ENCODE assay signal across 21 cellular contexts in the genomic region with DNA sequence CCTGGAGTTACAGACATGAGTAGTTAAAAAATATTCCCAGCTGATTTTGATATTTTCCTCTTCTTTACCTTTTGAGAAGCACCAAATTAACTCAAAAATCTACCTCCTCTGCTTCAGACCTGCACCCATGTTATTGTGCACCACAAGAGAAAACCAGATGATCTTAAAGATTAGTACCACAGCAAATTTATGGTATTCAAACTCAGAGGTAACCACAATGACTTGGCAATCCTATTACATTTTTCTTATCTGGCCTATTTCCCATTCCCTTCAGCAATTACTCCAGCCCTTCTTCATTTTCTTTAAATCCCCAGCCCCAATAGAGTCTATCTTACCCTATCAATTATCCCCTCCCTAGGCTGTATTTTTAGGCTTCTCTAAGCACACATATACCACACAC.
A peak's percentile ranks its signal among the peaks of the same experiment; 100 is the strongest.
DNase-seq lines count a peak whose midpoint lies in the region; ATAC-seq and TF ChIP-seq lines count a peak whose summit lies in the region.
"Had no signal": no experiment of that assay in that cellular context is flagged by ENCODE, and none has a peak within 500 bp of the region (broad histone marks: within the 10 kb centered on the region; RNA-seq: fewer than 3 reads in every experiment).

No MANE protein-coding gene starts in this region.

- H4K20me1 ChIP-seq in osteoblast (ENCODE audit: insufficient read depth, low read length), result no peaks in the 10 kb centered on the region

- H2AFZ ChIP-seq in osteoblast (ENCODE audit: low read length), result no peak overlapping the region
- H2AFZ ChIP-seq: PC-9 had no signal

- no peaks in the 10 kb centered on the region for H3K27me3 Mint-ChIP-seq in activated CD8-positive, alpha-beta memory T cell treated with anti-CD3 and anti-CD28 coated beads, Interleukin-2, amount 10 ng/mL, durations not matched to agents 7 days and 5 days
- H3K27me3 Mint-ChIP-seq: activated naive CD8-positive, alpha-beta T cell treated with anti-CD3 and anti-CD28 coated beads for 36 hours; CD8-positive, alpha-beta memory T cell; naive B cell; progenitor cell of endocrine pancreas; T-cell had no signal

- no peaks in the 10 kb centered on the region for H3K4me1 Mint-ChIP-seq in activated CD8-positive, alpha-beta memory T cell treated with anti-CD3 and anti-CD28 coated beads, Interleukin-2, amount 10 ng/mL, durations not matched to agents 7 days and 5 days
- H3K4me1 Mint-ChIP-seq: activated naive CD8-positive, alpha-beta T cell treated with anti-CD3 and anti-CD28 coated beads for 36 hours; CD8-positive, alpha-beta memory T cell; naive B cell; T-cell had no signal

- no peak overlapping the region for H3K4me3 ChIP-seq in retinal pigment epithelial cell (ENCODE audit: low read length)
- no peak overlapping the region for H3K4me3 ChIP-seq in osteoblast (ENCODE audit: insufficient read depth, low read length)
- H3K4me3 ChIP-seq: coronary artery, PC-9 had no signal

- H3K27ac ChIP-seq in osteoblast (ENCODE audit: low read depth, low read length), result no peak overlapping the region
- H3K27ac ChIP-seq: coronary artery, HL-60, PC-9 had no signal

- H3K4me3 Mint-ChIP-seq in activated CD8-positive, alpha-beta memory T cell treated with anti-CD3 and anti-CD28 coated beads, Interleukin-2, amount 10 ng/mL, durations not matched to agents 7 days and 5 days, result no peak overlapping the region
- H3K4me3 Mint-ChIP-seq: activated naive CD8-positive, alpha-beta T cell treated with anti-CD3 and anti-CD28 coated beads for 36 hours; CD8-positive, alpha-beta memory T cell; naive B cell; T-cell had no signal

- no peaks in the 10 kb centered on the region for H3K36me3 ChIP-seq in osteoblast (ENCODE audit: insufficient read depth, low read length)

- DNase-seq in GM04503 (ENCODE audit: low read depth), result peak; percentile 36
- DNase-seq in SK-N-DZ (ENCODE audit: low spot score), result peak; percentile 2
- peak; percentile 77 for DNase-seq in dedifferentiated amniotic fluid mesenchymal stem cell (ENCODE audit: extremely low spot score)
- peak; percentile 58 for DNase-seq in retinal pigment epithelial cell (ENCODE audit: low read depth)
- no peak for DNase-seq in osteoblast (ENCODE audit: insufficient read length, low spot score, missing footprints)
- no peak for DNase-seq in activated CD8-positive, alpha-beta memory T cell treated with anti-CD3 and anti-CD28 coated beads, Interleukin-2, amount 10 ng/mL, durations not matched to agents 7 days and 5 days
- no peak for DNase-seq in effector CD8-positive, alpha-beta T cell (lab: John Stamatoyannopoulos, UW)
- DNase-seq: activated CD8-positive, alpha-beta memory T cell treated with anti-CD3 and anti-CD28 coated beads, Interleukin-2, amount 50 U/mL, for 48 hours; activated naive CD8-positive, alpha-beta T cell treated with anti-CD3 and anti-CD28 coated beads for 36 hours; CD8-positive, alpha-beta memory T cell; left ventricle myocardium superior; naive B cell; NCI-H2029; NCI-H524 treated with DMSO at 0.1 percent for 48 hours; PC-9; T-cell had no signal

- H3K4me2 ChIP-seq in osteoblast (ENCODE audit: insufficient read depth, low read length), result no peak overlapping the region
- H3K4me2 ChIP-seq: PC-9 had no signal

- no peaks in the 10 kb centered on the region for H3K9me3 ChIP-seq in osteoblast (ENCODE audit: low read depth, low read length)

- no peak for TF ChIP-seq CTCF in retinal pigment epithelial cell (conservative IDR thresholded peaks at IDR 0.05; ENCODE audit: low read depth, low read length)
- TF ChIP-seq CTCF in osteoblast (IDR thresholded peaks at IDR 0.05; ENCODE audit: extremely low read depth, low read depth, low read length), result no peak

- no peaks in the 10 kb centered on the region for H3K79me2 ChIP-seq in osteoblast (ENCODE audit: insufficient read depth, low read length)

- CTCF ChIA-PET in activated CD8-positive, alpha-beta memory T cell treated with anti-CD3 and anti-CD28 coated beads, Interleukin-2, amount 10 ng/mL, durations not matched to agents 7 days and 5 days (lab: Charles Lee), result no interaction called here

- H3K27me3 ChIP-seq in osteoblast (ENCODE audit: insufficient read depth, low read length), result no peaks in the 10 kb centered on the region

- no peak for ATAC-seq in GM19397 (IDR thresholded peaks at IDR 0.05; ENCODE audit: unreplicated experiment)
- ATAC-seq in activated CD8-positive, alpha-beta memory T cell treated with anti-CD3 and anti-CD28 coated beads, Interleukin-2, amount 10 ng/mL, durations not matched to agents 7 days and 5 days, result no peak
- ATAC-seq: activated CD4-positive, CD25-positive, alpha-beta regulatory T cell treated with anti-CD3 and anti-CD28 coated beads, Interleukin-2, amount 50 U/mL, for 24 hours; left ventricle myocardium superior; T-cell had no signal

- peaks cover 2% of the 10 kb centered on the region for H3K9me3 Mint-ChIP-seq in activated CD8-positive, alpha-beta memory T cell treated with anti-CD3 and anti-CD28 coated beads, Interleukin-2, amount 10 ng/mL, durations not matched to agents 7 days and 5 days (ENCODE audit: low read depth)

- no peaks in the 10 kb centered on the region for H3K36me3 Mint-ChIP-seq in activated CD8-positive, alpha-beta memory T cell treated with anti-CD3 and anti-CD28 coated beads, Interleukin-2, amount 10 ng/mL, durations not matched to agents 7 days and 5 days
- H3K36me3 Mint-ChIP-seq: activated naive CD8-positive, alpha-beta T cell treated with anti-CD3 and anti-CD28 coated beads for 36 hours; CD8-positive, alpha-beta memory T cell; naive B cell; T-cell had no signal

- H3K27ac Mint-ChIP-seq in activated CD8-positive, alpha-beta memory T cell treated with anti-CD3 and anti-CD28 coated beads, Interleukin-2, amount 10 ng/mL, durations not matched to agents 7 days and 5 days, result no peak overlapping the region
- H3K27ac Mint-ChIP-seq: activated naive CD8-positive, alpha-beta T cell treated with anti-CD3 and anti-CD28 coated beads for 36 hours; CD8-positive, alpha-beta memory T cell; naive B cell; progenitor cell of endocrine pancreas; T-cell had no signal

- H3K4me1 ChIP-seq in osteoblast (ENCODE audit: insufficient read depth, low read length), result no peaks in the 10 kb centered on the region

Comparison
In these comparisons a context has a peak if more than half of its experiments do, and no peak if none do; other contexts are left out.
1. DNase-seq: peak in GM04503 (single experiment), SK-N-DZ (single experiment), dedifferentiated amniotic fluid mesenchymal stem cell (single experiment) and retinal pigment epithelial cell (single experiment); none in osteoblast (single experiment), activated CD8-positive, alpha-beta memory T cell treated with anti-CD3 and anti-CD28 coated beads, Interleukin-2, amount 10 ng/mL, durations not matched to agents 7 days and 5 days (single experiment) and effector CD8-positive, alpha-beta T cell (single experiment).